Comparison of ENCODE assay signal across 9 cellular contexts in the genomic region with DNA sequence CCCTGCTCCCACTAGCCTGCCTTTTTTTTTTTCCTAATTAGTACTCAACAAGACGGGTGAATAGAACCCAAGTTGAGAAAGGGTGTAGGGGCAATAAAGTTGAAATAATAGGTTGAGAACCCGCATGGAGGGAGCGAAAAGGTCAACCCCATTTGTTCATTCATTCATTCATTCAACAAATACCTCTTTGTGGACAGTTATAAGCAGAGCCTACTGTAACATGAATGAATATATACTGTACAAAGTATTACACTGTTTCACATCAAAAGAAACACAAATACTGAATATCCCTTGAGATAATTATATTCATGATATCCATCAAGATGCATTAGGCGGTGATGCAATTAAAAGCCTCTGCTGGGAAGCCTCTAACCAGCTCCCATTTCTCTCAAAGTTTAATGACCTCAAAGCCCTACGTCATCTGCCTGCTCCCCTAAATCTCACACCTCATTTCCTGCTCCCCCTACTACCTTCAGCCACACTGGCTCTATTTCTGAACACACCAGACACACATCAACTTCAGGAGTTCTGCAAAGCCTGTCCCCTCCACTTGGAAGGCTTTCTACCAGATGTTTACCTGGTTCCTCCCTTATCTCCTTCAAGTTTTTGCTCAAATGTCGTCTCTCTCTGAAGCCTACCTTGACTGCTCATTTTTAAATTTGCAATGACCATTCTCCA. TPM values are rescaled to one million over a fixed set of nuclear protein-coding genes. Genes with fewer than 3 reads are reported as not detected.
DNase-seq lines count a peak whose midpoint lies in the region; ATAC-seq, FAIRE-seq and TF ChIP-seq lines count a peak whose summit lies in the region.
"Had no signal": no experiment of that assay in that cellular context is flagged by ENCODE, and none has a peak within 500 bp of the region (broad histone marks: within the 10 kb centered on the region; RNA-seq: fewer than 3 reads in every experiment).

No MANE protein-coding gene starts in this region.

- H3K27ac ChIP-seq in cardiac muscle cell = peak overlapping the region; percentile 88
- H3K27ac ChIP-seq in heart right ventricle = peak overlapping the region in 2 of 10 donors; percentile 83 to 87
- peak overlapping the region; percentile 92 for H3K27ac ChIP-seq in mesodermal cell (ENCODE audit: low read depth, low read length, severe bottlenecking)
- H3K27ac ChIP-seq in small intestine (ENCODE audit: low read depth in 1 of 2, low read length in 1 of 2) = no peak overlapping the region
- H3K27ac ChIP-seq: neutrophil had no signal

- H3K9me3 ChIP-seq in cardiac muscle cell (ENCODE audit: low read depth) (no peaks in the 10 kb centered on the region), heart right ventricle (no peaks in the 10 kb centered on the region), mesodermal cell (ENCODE audit: control insufficient read depth, low read length) (no peaks in the 10 kb centered on the region), small intestine (ENCODE audit: control insufficient read depth, low read depth) (no peaks in the 10 kb centered on the region)
- H3K9me3 ChIP-seq: neutrophil had no signal

- no peak for ATAC-seq in heart right ventricle
- ATAC-seq in activated naive CD8-positive, alpha-beta T cell treated with anti-CD3 and anti-CD28 coated beads, Interleukin-2, amount 10 ng/mL, durations not matched to agents 7 days and 5 days (ENCODE audit: low read depth) = no peak

- no peaks in the 10 kb centered on the region for H3K9me3 Mint-ChIP-seq in activated naive CD8-positive, alpha-beta T cell treated with anti-CD3 and anti-CD28 coated beads, Interleukin-2, amount 10 ng/mL, durations not matched to agents 7 days and 5 days
- H3K9me3 Mint-ChIP-seq in type B pancreatic cell = no peaks in the 10 kb centered on the region

- peak overlapping the region; percentile 95 for H3K27ac Mint-ChIP-seq in activated naive CD8-positive, alpha-beta T cell treated with anti-CD3 and anti-CD28 coated beads, Interleukin-2, amount 10 ng/mL, durations not matched to agents 7 days and 5 days
- peak overlapping the region; percentile 90 for H3K27ac Mint-ChIP-seq in type B pancreatic cell

- POLR2A ChIA-PET in activated naive CD8-positive, alpha-beta T cell treated with anti-CD3 and anti-CD28 coated beads, Interleukin-2, amount 10 ng/mL, durations not matched to agents 7 days and 5 days (lab: Charles Lee) = interaction anchor here (0.6 kb wide), 1 partner anchor 30 kb away, joined by 3 read pairs; no protein-coding TSS in a partner anchor

- 77 to 81% methylated on average over 6 of the region's 6 CpGs for WGBS in heart right ventricle, 2 donors
- WGBS in mesodermal cell (ENCODE audit: insufficient coverage in 2 of 2), 2 experiments = 92 to 96% methylated on average over 2 to 3 of the region's 6 CpGs
- WGBS in small intestine, 3 donors = 45 to 69% (median 57%) methylated on average over 6 of the region's 6 CpGs

- peaks cover 9% of the 10 kb centered on the region for H3K27me3 Mint-ChIP-seq in activated naive CD8-positive, alpha-beta T cell treated with anti-CD3 and anti-CD28 coated beads, Interleukin-2, amount 10 ng/mL, durations not matched to agents 7 days and 5 days
- H3K27me3 Mint-ChIP-seq in type B pancreatic cell = no peaks in the 10 kb centered on the region

- peak overlapping the region; percentile 98 for H3K4me3 Mint-ChIP-seq in activated naive CD8-positive, alpha-beta T cell treated with anti-CD3 and anti-CD28 coated beads, Interleukin-2, amount 10 ng/mL, durations not matched to agents 7 days and 5 days
- H3K4me3 Mint-ChIP-seq in type B pancreatic cell = peak overlapping the region; percentile 100

- H3K36me3 Mint-ChIP-seq in activated naive CD8-positive, alpha-beta T cell treated with anti-CD3 and anti-CD28 coated beads, Interleukin-2, amount 10 ng/mL, durations not matched to agents 7 days and 5 days = no peaks in the 10 kb centered on the region
- no peaks in the 10 kb centered on the region for H3K36me3 Mint-ChIP-seq in type B pancreatic cell

- H3K36me3 ChIP-seq in cardiac muscle cell = no peaks in the 10 kb centered on the region
- H3K36me3 ChIP-seq in heart right ventricle = no peaks in the 10 kb centered on the region
- H3K36me3 ChIP-seq in mesodermal cell (ENCODE audit: control insufficient read depth, insufficient read depth, low read length) = no peaks in the 10 kb centered on the region
- H3K36me3 ChIP-seq in small intestine (ENCODE audit: control insufficient read depth in 2 of 2, insufficient read depth in 2 of 2, low read length in 2 of 2) = no peaks in the 10 kb centered on the region
- H3K36me3 ChIP-seq: neutrophil had no signal

- intact Hi-C loops in heart right ventricle (cut with DNase I) = no loop called here

- peaks cover 35% of the 10 kb centered on the region for H3K4me1 Mint-ChIP-seq in activated naive CD8-positive, alpha-beta T cell treated with anti-CD3 and anti-CD28 coated beads, Interleukin-2, amount 10 ng/mL, durations not matched to agents 7 days and 5 days
- peaks cover 41% of the 10 kb centered on the region for H3K4me1 Mint-ChIP-seq in type B pancreatic cell (ENCODE audit: unreplicated experiment)

- H3K4me3 ChIP-seq in cardiac muscle cell (peak overlapping the region; percentile 75), heart right ventricle (peak overlapping the region in 3 of 10 donors; percentile 65 to 77 (median 77)), mesodermal cell (ENCODE audit: extremely low read depth, insufficient read depth, low read length, poor library complexity, severe bottlenecking) (no peak overlapping the region), small intestine (ENCODE audit: low read depth in 1 of 2, low read length in 2 of 2) (no peak overlapping the region)

- DNase-seq in cardiac muscle cell (ENCODE audit: low read depth in 1 of 2, low spot score in 1 of 2) (no peak), heart right ventricle (no peak), type B pancreatic cell (ENCODE audit: extremely low spot score, unreplicated experiment) (no peak), DMS153 (lab: John Stamatoyannopoulos, UW) (no peak), NCI-H187 treated with DMSO at 0.1 percent for 48 hours (lab: John Stamatoyannopoulos, UW) (no peak), small intestine (no peak)
- no peak for DNase-seq in activated naive CD8-positive, alpha-beta T cell treated with anti-CD3 and anti-CD28 coated beads, Interleukin-2, amount 10 ng/mL, durations not matched to agents 7 days and 5 days

- TF ChIP-seq CTCF in cardiac muscle cell (IDR thresholded peaks at IDR 0.05; ENCODE audit: low read depth, low read length) (no peak), heart right ventricle (IDR thresholded peaks at IDR 0.05) (no peak), type B pancreatic cell (conservative IDR thresholded peaks at IDR 0.05) (no peak)

- H3K4me1 ChIP-seq in cardiac muscle cell (ENCODE audit: low read depth) (peaks cover 17% of the 10 kb centered on the region), heart right ventricle (peaks cover 0 to 36% (median 27%) of the 10 kb centered on the region in 9 donors), mesodermal cell (ENCODE audit: control insufficient read depth, insufficient read depth, low read length, poor library complexity, severe bottlenecking) (no peaks in the 10 kb centered on the region), small intestine (ENCODE audit: control insufficient read depth in 2 of 2, insufficient read depth in 1 of 2, low read depth in 1 of 2, low read length in 1 of 2) (peaks cover 4 to 15% of the 10 kb centered on the region in 2 donors)

- no peak for FAIRE-seq in small intestine (lab: Jason Lieb, UNC)

- H3K27me3 ChIP-seq in cardiac muscle cell = no peaks in the 10 kb centered on the region
- H3K27me3 ChIP-seq in heart right ventricle = peaks cover 0 to 6% (median 0%) of the 10 kb centered on the region in 7 donors
- H3K27me3 ChIP-seq in small intestine (ENCODE audit: control insufficient read depth in 2 of 2, insufficient read depth in 2 of 2, low read length in 2 of 2) = no peaks in the 10 kb centered on the region

RNA-seq across cellular contexts. Expression of a gene that starts 1.4 kb away (rescaled TPM):
- 55.4 and 74.8 TPM in 2 replicates for total RNA-seq in cardiac muscle cell
- 32.4 and 37.3 TPM in 2 replicates for polyA plus RNA-seq in cardiac muscle cell
- total RNA-seq in heart right ventricle = 10 to 100 TPM; 46.7 to 79.1 (median 57.2) TPM
- polyA plus RNA-seq in heart right ventricle = 10 to 100 TPM; 26.4 to 51.3 TPM
- 10 to 100 TPM; 31.9 to 32.9 TPM for total RNA-seq in activated naive CD8-positive, alpha-beta T cell treated with anti-CD3 and anti-CD28 coated beads, Interleukin-2, amount 10 ng/mL, durations not matched to agents 7 days and 5 days
- 48.0 TPM for polyA plus RNA-seq in mesodermal cell (2013, experiment 1 of 2)
- 40.2 TPM for polyA plus RNA-seq in mesodermal cell (2013, experiment 2 of 2)
- total RNA-seq in type B pancreatic cell (ENCODE audit: low replicate concordance) = 44.3 and 53.5 TPM in 2 replicates
- polyA plus RNA-seq in small intestine = 10 to 100 TPM; 26.0 to 36.9 (median 30.3) TPM

RNA-seq across cellular contexts. Expression of a gene that starts 29.2 kb away (rescaled TPM):
- total RNA-seq in cardiac muscle cell (37.5 and 37.9 TPM in 2 replicates), heart right ventricle (100 to 1,000 TPM; 104 to 183 (median 167) TPM), type B pancreatic cell (ENCODE audit: low replicate concordance) (97.3 and 111 TPM in 2 replicates)
- polyA plus RNA-seq in cardiac muscle cell (109 and 114 TPM in 2 replicates), heart right ventricle (10 to 100 TPM; 80.1 to 90.3 TPM), small intestine (10 to 100 TPM; 74.6 to 83.9 (median 74.8) TPM)
- total RNA-seq in activated naive CD8-positive, alpha-beta T cell treated with anti-CD3 and anti-CD28 coated beads, Interleukin-2, amount 10 ng/mL, durations not matched to agents 7 days and 5 days = 10 to 100 TPM; 55.9 to 59.1 TPM
- polyA plus RNA-seq in mesodermal cell (2013, experiment 1 of 2) = 138 TPM
- polyA plus RNA-seq in mesodermal cell (2013, experiment 2 of 2) = 149 TPM

Comparison
In these comparisons a context has a peak if more than half of its experiments do, and no peak if none do; other contexts are left out.
1. H3K27ac ChIP-seq: peak in cardiac muscle cell (single experiment) and mesodermal cell (single experiment); none in small intestine (0 of 2).